Comparison of ENCODE assay signal across 12 cellular contexts in genomic region chr13:98761979-98762616, GRCh38. TPM values are rescaled to one million over a fixed set of nuclear protein-coding genes. Genes with fewer than 3 reads are reported as not detected.
DNase-seq lines count a peak whose midpoint lies in the region; ATAC-seq, FAIRE-seq and TF ChIP-seq lines count a peak whose summit lies in the region.
"Had no signal": no experiment of that assay in that cellular context is flagged by ENCODE, and none has a peak within 500 bp of the region (broad histone marks: within the 10 kb centered on the region; RNA-seq: fewer than 3 reads in every experiment).

No MANE protein-coding gene starts in this region.

- in situ Hi-C loops in KBM-7 (cut with MboI; ENCODE audit: low pct_unique_long_range_greater_than_20kb, low sequenced_read_pairs) = no loop called here

- peaks cover 4 to 24% of the 10 kb centered on the region in 2 donors for H3K27me3 Mint-ChIP-seq in CD8-positive, alpha-beta memory T cell
- H3K27me3 Mint-ChIP-seq in activated CD8-positive, alpha-beta memory T cell treated with anti-CD3 and anti-CD28 coated beads, Interleukin-2, amount 10 ng/mL, durations not matched to agents 7 days and 5 days = peaks cover 17% of the 10 kb centered on the region

- H3K36me3 Mint-ChIP-seq in CD8-positive, alpha-beta memory T cell = no peaks in the 10 kb centered on the region
- H3K36me3 Mint-ChIP-seq in activated CD8-positive, alpha-beta memory T cell treated with anti-CD3 and anti-CD28 coated beads, Interleukin-2, amount 10 ng/mL, durations not matched to agents 7 days and 5 days = peaks cover 3% of the 10 kb centered on the region
- H3K36me3 Mint-ChIP-seq: CD14-positive monocyte had no signal

- DNase-seq in right cardiac atrium (no peak), right atrium auricular region (ENCODE audit: low spot score) (no peak), kidney (no peak), A172 (ENCODE audit: low spot score) (no peak), KBM-7 (no peak)
- no peak for DNase-seq in CD8-positive, alpha-beta memory T cell
- no peak for DNase-seq in activated CD8-positive, alpha-beta memory T cell treated with anti-CD3 and anti-CD28 coated beads, Interleukin-2, amount 10 ng/mL, durations not matched to agents 7 days and 5 days
- DNase-seq: activated naive CD8-positive, alpha-beta T cell treated with anti-CD3 and anti-CD28 coated beads, Interleukin-2, amount 50 U/mL, for 24 hours had no signal

- H3K9me3 ChIP-seq in right cardiac atrium (ENCODE audit: control insufficient read depth, low read length) (no peaks in the 10 kb centered on the region), right atrium auricular region (peaks cover 0 to 4% of the 10 kb centered on the region in 2 donors), OCI-LY1 (ENCODE audit: low read length) (no peaks in the 10 kb centered on the region), kidney (ENCODE audit: control insufficient read depth in 1 of 2, low read length in 2 of 2) (no peaks in the 10 kb centered on the region)
- no peaks in the 10 kb centered on the region for H3K9me3 ChIP-seq in CD8-positive, alpha-beta memory T cell (ENCODE audit: low read length)

- peaks cover 5 to 13% (median 12%) of the 10 kb centered on the region in 5 donors for H3K9me3 Mint-ChIP-seq in CD8-positive, alpha-beta memory T cell
- peaks cover 4% of the 10 kb centered on the region for H3K9me3 Mint-ChIP-seq in activated CD8-positive, alpha-beta memory T cell treated with anti-CD3 and anti-CD28 coated beads, Interleukin-2, amount 10 ng/mL, durations not matched to agents 7 days and 5 days (ENCODE audit: low read depth)

- peaks cover 0 to 9% (median 0%) of the 10 kb centered on the region in 3 donors for H3K4me1 Mint-ChIP-seq in CD8-positive, alpha-beta memory T cell
- peaks cover 3% of the 10 kb centered on the region for H3K4me1 Mint-ChIP-seq in activated CD8-positive, alpha-beta memory T cell treated with anti-CD3 and anti-CD28 coated beads, Interleukin-2, amount 10 ng/mL, durations not matched to agents 7 days and 5 days
- H3K4me1 Mint-ChIP-seq: activated naive CD8-positive, alpha-beta T cell treated with anti-CD3 and anti-CD28 coated beads, Interleukin-2, amount 50 U/mL, for 24 hours had no signal

- intact Hi-C loops in right cardiac atrium (cut with DNase I) (no loop called here), kidney (cut with DNase I) (no loop called here)

- H3K36me3 ChIP-seq in right atrium auricular region (no peaks in the 10 kb centered on the region), OCI-LY1 (ENCODE audit: insufficient read depth, low read length) (no peaks in the 10 kb centered on the region), kidney (ENCODE audit: control insufficient read depth in 1 of 2, insufficient read depth in 2 of 2, low read length in 2 of 2) (no peaks in the 10 kb centered on the region)
- H3K36me3 ChIP-seq in CD8-positive, alpha-beta memory T cell (ENCODE audit: insufficient read depth, low read length) = no peaks in the 10 kb centered on the region

- no peak overlapping the region for H3K4me3 Mint-ChIP-seq in CD8-positive, alpha-beta memory T cell
- no peak overlapping the region for H3K4me3 Mint-ChIP-seq in activated CD8-positive, alpha-beta memory T cell treated with anti-CD3 and anti-CD28 coated beads, Interleukin-2, amount 10 ng/mL, durations not matched to agents 7 days and 5 days
- H3K4me3 Mint-ChIP-seq: activated naive CD8-positive, alpha-beta T cell treated with anti-CD3 and anti-CD28 coated beads, Interleukin-2, amount 50 U/mL, for 24 hours had no signal

- no peaks in the 10 kb centered on the region for H4K20me1 ChIP-seq in OCI-LY1 (ENCODE audit: insufficient read depth, low read length)

- ATAC-seq in right cardiac atrium = no peak
- no peak for ATAC-seq in activated CD8-positive, alpha-beta memory T cell treated with anti-CD3 and anti-CD28 coated beads, Interleukin-2, amount 10 ng/mL, durations not matched to agents 7 days and 5 days
- ATAC-seq: activated CD4-positive, CD25-positive, alpha-beta regulatory T cell treated with anti-CD3 and anti-CD28 coated beads, Interleukin-2, amount 50 U/mL, for 24 hours had no signal

- H3K4me3 ChIP-seq in right cardiac atrium (ENCODE audit: low read length) (peak overlapping the region; percentile 26), right atrium auricular region (peak overlapping the region in 1 of 2 donors; percentile 3), OCI-LY1 (ENCODE audit: low read depth, low read length, poor library complexity, severe bottlenecking) (peak overlapping the region; percentile 16), kidney (ENCODE audit: low read length in 2 of 2) (peak overlapping the region; percentile 61 to 68)
- no peak overlapping the region for H3K4me3 ChIP-seq in CD8-positive, alpha-beta memory T cell (ENCODE audit: low read length)

- no peak for TF ChIP-seq CTCF in right atrium auricular region (IDR thresholded peaks at IDR 0.05)
- TF ChIP-seq CTCF in OCI-LY1 (IDR thresholded peaks at IDR 0.05; ENCODE audit: low read length) = no peak
- no peak for TF ChIP-seq CTCF in kidney (IDR thresholded peaks at IDR 0.05; ENCODE audit: borderline replicate concordance, extremely low read depth, insufficient read depth)

- POLR2A ChIA-PET in CD8-positive, alpha-beta memory T cell (lab: Charles Lee) = no interaction called here

- no peaks in the 10 kb centered on the region for H3K27me3 ChIP-seq in right cardiac atrium (ENCODE audit: control insufficient read depth, insufficient read depth)
- H3K27me3 ChIP-seq in right atrium auricular region = no peaks in the 10 kb centered on the region
- peaks cover 5% of the 10 kb centered on the region for H3K27me3 ChIP-seq in OCI-LY1 (ENCODE audit: insufficient read depth, low read length)
- H3K27me3 ChIP-seq in CD8-positive, alpha-beta memory T cell (ENCODE audit: insufficient read depth, low read length, poor library complexity, severe bottlenecking) = no peaks in the 10 kb centered on the region

- H3K4me1 ChIP-seq in right cardiac atrium (ENCODE audit: control insufficient read depth, insufficient read depth, low read length) = no peaks in the 10 kb centered on the region
- H3K4me1 ChIP-seq in right atrium auricular region = no peaks in the 10 kb centered on the region
- no peaks in the 10 kb centered on the region for H3K4me1 ChIP-seq in OCI-LY1 (ENCODE audit: insufficient read depth, low read length, severe bottlenecking)
- H3K4me1 ChIP-seq in kidney (ENCODE audit: control insufficient read depth in 1 of 2, insufficient read depth in 1 of 2, low read depth in 1 of 2, low read length in 2 of 2) = no peaks in the 10 kb centered on the region
- no peaks in the 10 kb centered on the region for H3K4me1 ChIP-seq in CD8-positive, alpha-beta memory T cell (ENCODE audit: insufficient read depth, low read length)

- 81% methylated on average over 15 of the region's 15 CpGs for WGBS in right cardiac atrium

- CTCF ChIA-PET in CD8-positive, alpha-beta memory T cell (lab: Charles Lee) = interaction anchor here (1.2 kb wide), 1 partner anchor 317 kb away, joined by 3 read pairs; no protein-coding TSS in a partner anchor
- CTCF ChIA-PET in activated CD8-positive, alpha-beta memory T cell treated with anti-CD3 and anti-CD28 coated beads, Interleukin-2, amount 10 ng/mL, durations not matched to agents 7 days and 5 days (lab: Charles Lee) = interaction anchor here (1.4 to 2.0 kb wide), 2 partner anchors 21 to 78 kb away, joined by 3 to 4 read pairs; no protein-coding TSS in a partner anchor

- no peaks in the 10 kb centered on the region for H3K79me2 ChIP-seq in OCI-LY1 (ENCODE audit: insufficient read depth, low read length)

- H3K9ac ChIP-seq in OCI-LY1 (ENCODE audit: low read length) = no peak overlapping the region
- H3K9ac ChIP-seq in kidney (ENCODE audit: low read length in 2 of 2) = no peak overlapping the region

- no peak overlapping the region for H3K27ac Mint-ChIP-seq in CD8-positive, alpha-beta memory T cell
- no peak overlapping the region for H3K27ac Mint-ChIP-seq in activated CD8-positive, alpha-beta memory T cell treated with anti-CD3 and anti-CD28 coated beads, Interleukin-2, amount 10 ng/mL, durations not matched to agents 7 days and 5 days
- H3K27ac Mint-ChIP-seq: activated naive CD8-positive, alpha-beta T cell treated with anti-CD3 and anti-CD28 coated beads, Interleukin-2, amount 50 U/mL, for 24 hours had no signal

- peak overlapping the region; percentile 43 for H3K4me2 ChIP-seq in OCI-LY1 (ENCODE audit: low read length)

- no peaks in the 10 kb centered on the region for H3F3A ChIP-seq in OCI-LY1 (ENCODE audit: insufficient read depth, low read length)

- no peak overlapping the region for H2AFZ ChIP-seq in OCI-LY1 (ENCODE audit: low read length)

- no peak overlapping the region for H3K27ac ChIP-seq in right cardiac atrium (ENCODE audit: low read length)
- no peak overlapping the region for H3K27ac ChIP-seq in right atrium auricular region
- H3K27ac ChIP-seq in OCI-LY1 (ENCODE audit: low read depth, low read length, poor library complexity, severe bottlenecking) = no peak overlapping the region
- no peak overlapping the region for H3K27ac ChIP-seq in kidney (ENCODE audit: low read depth in 2 of 2, low read length in 2 of 2)
- no peak overlapping the region for H3K27ac ChIP-seq in CD8-positive, alpha-beta memory T cell (ENCODE audit: low read depth, low read length)

- no peaks in the 10 kb centered on the region for H3K9me2 ChIP-seq in OCI-LY1 (ENCODE audit: low read depth, low read length)

- no peak for FAIRE-seq in kidney (lab: Jason Lieb, UNC)

RNA-seq across cellular contexts. Expression of gene SLC15A1, which starts 9.6 kb away (rescaled TPM):
- total RNA-seq in right cardiac atrium = under 1 TPM in 1 of 4 donors, not detected in 3; 0.11 TPM
- polyA plus RNA-seq in right cardiac atrium = not detected
- not detected for total RNA-seq in right atrium auricular region
- 10.2 TPM for total RNA-seq in kidney
- polyA plus RNA-seq in kidney (ENCODE audit: insufficient read depth, low read depth, low replicate concordance) = 5.6 TPM
- total RNA-seq in A172 (2014; rRNA removed; shearing (Covaris generic)) = not detected in 2 replicates
- not detected for total RNA-seq in CD8-positive, alpha-beta memory T cell
- polyA plus RNA-seq in CD8-positive, alpha-beta memory T cell = not detected
- not detected for total RNA-seq in activated CD8-positive, alpha-beta memory T cell treated with anti-CD3 and anti-CD28 coated beads, Interleukin-2, amount 10 ng/mL, durations not matched to agents 7 days and 5 days
- total RNA-seq: LHCN-M2 had no signal
- polyA plus RNA-seq: CD14-positive monocyte had no signal

Comparison
In these comparisons a context has a peak if more than half of its experiments do, and no peak if none do; other contexts are left out.
1. RNA of gene SLC15A1, which starts 9.6 kb away (total RNA-seq): 10.2 TPM in kidney (single experiment); not detected in right atrium auricular region, not detected in activated CD8-positive, alpha-beta memory T cell treated with anti-CD3 and anti-CD28 coated beads, Interleukin-2, amount 10 ng/mL, durations not matched to agents 7 days and 5 days, 0.11 TPM in right cardiac atrium, not detected in A172 and not detected in CD8-positive, alpha-beta memory T cell; every median in the first group is over 10 times any median in the second.